ENCODE assay signal across 24 cellular contexts in genomic region chr16:10850478-10850850, GRCh38. TPM values are rescaled to one million over a fixed set of nuclear protein-coding genes. Genes with fewer than 3 reads are reported as not detected.
"Had no signal": no experiment of that assay in that cellular context is flagged by ENCODE, and none has a peak within 500 bp of the region (broad histone marks: within the 10 kb centered on the region; RNA-seq: fewer than 3 reads in every experiment).

No MANE protein-coding gene starts in this region.

- H3K4me3 ChIP-seq: colonic mucosa, esophagus squamous epithelium, gastroesophageal sphincter, hepatocyte, mucosa of descending colon, skin epidermis, stomach, thoracic aorta, transverse colon had no signal

- H3K4me3 Mint-ChIP-seq: naive thymus-derived CD8-positive, alpha-beta T cell had no signal

- H3K27ac ChIP-seq: colonic mucosa, esophagus squamous epithelium, gastroesophageal sphincter, hepatocyte, skin epidermis, stomach, thoracic aorta, transverse colon had no signal

- H3K36me3 ChIP-seq: colonic mucosa, esophagus squamous epithelium, gastroesophageal sphincter, stomach, thoracic aorta, transverse colon had no signal

- H3K9me3 ChIP-seq: colonic mucosa, esophagus squamous epithelium, gastroesophageal sphincter, mucosa of descending colon, stomach, thoracic aorta, transverse colon had no signal

- H3K9me3 Mint-ChIP-seq: naive thymus-derived CD8-positive, alpha-beta T cell had no signal

- H3K4me1 ChIP-seq: colonic mucosa, gastroesophageal sphincter had no signal

- ATAC-seq: gastroesophageal sphincter; left colon; left ventricle myocardium superior; mucosa of descending colon; naive thymus-derived CD8-positive, alpha-beta T cell; sciatic nerve had no signal

- H3K27me3 ChIP-seq: colonic mucosa, hepatocyte, stomach, transverse colon had no signal

- H3K27ac Mint-ChIP-seq: naive thymus-derived CD8-positive, alpha-beta T cell had no signal

- H3K4me2 ChIP-seq: hepatocyte had no signal

- DNase-seq: colonic mucosa; dermis blood vessel endothelial cell; esophagus squamous epithelium; foreskin fibroblast; left colon; left ventricle myocardium superior; mucosa of descending colon; naive thymus-derived CD8-positive, alpha-beta T cell; posterior cingulate gyrus; stimulated activated CD4-positive, alpha-beta T cell treated with anti-CD3 and anti-CD28 coated beads, Interleukin-2, amount 100 ng/mL, for 24 hours; stimulated activated naive CD4-positive, alpha-beta T cell; stomach; substantia nigra; transverse colon had no signal

RNA-seq across cellular contexts. Expression of gene CIITA, which starts 26.5 kb away (rescaled TPM):
- total RNA-seq: epithelial cell of proximal tubule, hepatocyte, osteocyte had no signal
- polyA plus RNA-seq: neural cell had no signal

RNA-seq across cellular contexts. Expression of gene TVP23A, which starts 31.9 kb away (rescaled TPM):
- total RNA-seq: dermis blood vessel endothelial cell; epithelial cell of proximal tubule; lung microvascular endothelial cell; naive thymus-derived CD8-positive, alpha-beta T cell; osteocyte; pulmonary artery endothelial cell had no signal
